In genomic region chr14:22896760-22897159, GRCh38 we compare ENCODE assay signal across 2 cellular contexts.
TF ChIP-seq lines count a peak whose summit lies in the region.

No MANE protein-coding gene starts in this region.

TF ChIP-seq in IMR-90, 13 proteins besides CTCF, POLR2A, EP300 and RAD21:
- no peak for TF ChIP-seq ELK1 (IDR thresholded peaks at IDR 0.05; ENCODE audit: borderline replicate concordance, low read depth, low read length)
- no peak for TF ChIP-seq FOS (IDR thresholded peaks at IDR 0.05; ENCODE audit: low read depth, low read length)
- TF ChIP-seq MAZ (IDR thresholded peaks at IDR 0.05; ENCODE audit: borderline replicate concordance, low read depth, low read length) = no peak
- TF ChIP-seq BHLHE40 (IDR thresholded peaks at IDR 0.05; ENCODE audit: low read depth, low read length) = no peak
- no peak for TF ChIP-seq MAFK (IDR thresholded peaks at IDR 0.05; ENCODE audit: low read depth, low read length)
- no peak for TF ChIP-seq CHD1 (IDR thresholded peaks at IDR 0.05; ENCODE audit: low read depth, low read length)
- TF ChIP-seq RCOR1 (IDR thresholded peaks at IDR 0.05; ENCODE audit: insufficient replicate concordance, low read length) = no peak
- TF ChIP-seq USF2 (IDR thresholded peaks at IDR 0.05; ENCODE audit: low read depth, low read length) = no peak
- no peak for TF ChIP-seq RFX5 (IDR thresholded peaks at IDR 0.05; ENCODE audit: low read depth, low read length)
- TF ChIP-seq CEBPB (IDR thresholded peaks at IDR 0.05; ENCODE audit: low read depth, low read length) = no peak
- no peak for TF ChIP-seq NFE2L2 (IDR thresholded peaks at IDR 0.05; ENCODE audit: low read depth, low read length)

TF ChIP-seq in HEK293T, 16 proteins besides CTCF, POLR2A, EP300 and RAD21:
- TF ChIP-seq ARNT (IDR thresholded peaks at IDR 0.05) (no peak), PKNOX1 (IDR thresholded peaks at IDR 0.05) (no peak), CTBP1 (IDR thresholded peaks at IDR 0.05; ENCODE audit: borderline replicate concordance) (no peak), FOXM1 (IDR thresholded peaks at IDR 0.05; ENCODE audit: borderline replicate concordance) (no peak), ELF4 (IDR thresholded peaks at IDR 0.05) (no peak), SUZ12 (IDR thresholded peaks at IDR 0.05) (no peak)
